Comparison of ENCODE assay signal across 13 cellular contexts in genomic region chr1:228392111-228392936, GRCh38. TPM values are rescaled to one million over a fixed set of nuclear protein-coding genes. Genes with fewer than 3 reads are reported as not detected.
DNase-seq lines count a peak whose midpoint lies in the region; ATAC-seq, FAIRE-seq and TF ChIP-seq lines count a peak whose summit lies in the region.
"Had no signal": no experiment of that assay in that cellular context is flagged by ENCODE, and none has a peak within 500 bp of the region (broad histone marks: within the 10 kb centered on the region; RNA-seq: fewer than 3 reads in every experiment).

No MANE protein-coding gene starts in this region.

- H3K79me2 ChIP-seq in GM23248 (ENCODE audit: insufficient read depth) (no peaks in the 10 kb centered on the region), HepG2 (ENCODE audit: insufficient read depth, low read length) (no peaks in the 10 kb centered on the region)

- ATAC-seq in HepG2: no peak; the same call in 2 of the 3 replicates
- ATAC-seq in HG03039 (IDR thresholded peaks at IDR 0.05; ENCODE audit: unreplicated experiment): no peak

- no peak overlapping the region for H3K4me3 ChIP-seq in A673 (ENCODE audit: low read depth, low read length, poor library complexity, severe bottlenecking)
- H3K4me3 ChIP-seq in GM23248: no peak overlapping the region
- H3K4me3 ChIP-seq in HepG2 (replicated peaks in 1 of 3; ENCODE audit: insufficient read depth in 1 of 3, low read depth in 2 of 3, low read length in 3 of 3): no peak overlapping the region
- H3K4me3 ChIP-seq: BLaER1, heart right ventricle had no signal

- no peak for TF ChIP-seq POLR2A in HepG2 (IDR thresholded peaks at IDR 0.05; ENCODE audit: insufficient read depth in 1 of 2, low read depth in 2 of 2, low read length in 2 of 2)

- H3K36me3 ChIP-seq in A673 (ENCODE audit: insufficient read depth, low read length, poor library complexity, severe bottlenecking) (peaks cover 30% of the 10 kb centered on the region), GM23248 (ENCODE audit: low read depth) (no peaks in the 10 kb centered on the region; the same call in 1 of the 2 replicates), HepG2 (replicated peaks in 1 of 2; ENCODE audit: control insufficient read depth in 1 of 2, insufficient read depth in 2 of 2, low read length in 2 of 2) (peaks cover 7 to 34% of the 10 kb centered on the region in 2 experiments)

- H3K27me3 ChIP-seq in A673 (replicated peaks; ENCODE audit: insufficient read depth, low read depth, low read length, poor library complexity) (no peaks in the 10 kb centered on the region), GM23248 (replicated peaks; ENCODE audit: insufficient read depth) (no peaks in the 10 kb centered on the region), HepG2 (ENCODE audit: control insufficient read depth in 1 of 2, insufficient read depth in 2 of 2, low read length in 2 of 2) (no peaks in the 10 kb centered on the region)
- H3K27me3 ChIP-seq: BLaER1, heart right ventricle had no signal

- WGBS in GM23248 (ENCODE audit: low coverage in 1 of 2, low lambda C conversion rate in 2 of 2, missing lambda C conversion rate in 2 of 2), 2 experiments: 75 to 76% methylated on average over 12 of the region's 12 CpGs
- WGBS in HepG2 (ENCODE audit: low lambda C conversion rate): 97% methylated on average over 11 of the region's 12 CpGs

- no peak for FAIRE-seq in HepG2 (lab: Jason Lieb, UNC)

- no peak for TF ChIP-seq CTCF in A673 (conservative IDR thresholded peaks at IDR 0.05; ENCODE audit: low read depth, low read length)
- TF ChIP-seq CTCF in RWPE1 (conservative IDR thresholded peaks at IDR 0.05; ENCODE audit: low read depth): no peak
- no peak for TF ChIP-seq CTCF in HepG2 (CRISPR knock-in tag; IDR thresholded peaks at IDR 0.05)

- H3K9me2 ChIP-seq in GM23248 (ENCODE audit: insufficient read depth): no peaks in the 10 kb centered on the region

- POLR2A ChIA-PET in A673 (lab: Charles Lee; ENCODE audit: low non-redundant PET) (no interaction called here), RWPE1 (lab: Yijun Ruan, JAX; ENCODE audit: low non-redundant PET) (no interaction called here), HepG2 (lab: Yijun Ruan, JAX) (interaction anchor here (1.1 to 1.6 kb wide), 3 partner anchors 10 to 14 kb away, joined by 3 to 6 read pairs (median 3); partner anchors contain the start of gene TRIM11)

- TF ChIP-seq EP300 in HepG2 (IDR thresholded peaks at IDR 0.05; ENCODE audit: low read depth in 2 of 2, low read length in 2 of 2) (no peak), HepG2 (CRISPR knock-in tag; IDR thresholded peaks at IDR 0.05; ENCODE audit: borderline replicate concordance) (no peak)

- H3K9ac ChIP-seq in GM23248 (no peak overlapping the region), HepG2 (ENCODE audit: insufficient read depth, low read depth, low read length) (no peak overlapping the region)
- H3K9ac ChIP-seq: BLaER1 had no signal

- CTCF ChIA-PET in A673 (lab: Charles Lee) (no interaction called here), RWPE1 (lab: Yijun Ruan, JAX) (interaction anchor here (1.0 to 1.6 kb wide), 2 partner anchors 12 to 13 kb away, joined by 3 to 6 read pairs; no protein-coding TSS in a partner anchor), HepG2 (lab: Yijun Ruan, JAX; ENCODE audit: low intra/inter-chr PET ratio, low total read pairs) (no interaction called here)

- H3K4me1 ChIP-seq in A673 (ENCODE audit: insufficient read depth, low read length, poor library complexity, severe bottlenecking): peaks cover 33% of the 10 kb centered on the region
- H3K4me1 ChIP-seq in GM23248 (ENCODE audit: insufficient read depth): peaks cover 14% of the 10 kb centered on the region
- peaks cover 9% of the 10 kb centered on the region for H3K4me1 ChIP-seq in HepG2 (ENCODE audit: insufficient read depth, low read length)
- H3K4me1 ChIP-seq: BLaER1 had no signal

- H4K20me1 ChIP-seq in GM23248 (ENCODE audit: insufficient read depth) (no peaks in the 10 kb centered on the region), HepG2 (ENCODE audit: insufficient read depth, low read length) (no peaks in the 10 kb centered on the region)

- H2AFZ ChIP-seq in GM23248 (no peak overlapping the region), HepG2 (ENCODE audit: low read length) (no peak overlapping the region)

- H3K4me2 ChIP-seq in GM23248 (ENCODE audit: unreplicated experiment) (no peak overlapping the region), HepG2 (ENCODE audit: low read depth, low read length) (no peak overlapping the region)
- H3K4me2 ChIP-seq: BLaER1 had no signal

- no peak for TF ChIP-seq RAD21 in HepG2 (CRISPR knock-in tag; IDR thresholded peaks at IDR 0.05)

- 0 out of 2 replicates have a peak, but pooled peaks cover 3% of the 10 kb centered on the region for H3F3A ChIP-seq in GM23248 (ENCODE audit: insufficient read depth)

- BruUV-seq in A673 (replicated peaks; lab: Mats Ljungman, UMichigan) (no TSS peak), HepG2 (replicated peaks; lab: Mats Ljungman, UMichigan) (no TSS peak)

- in situ Hi-C loops in GM23248 (cut with MboI): no loop called here
- in situ Hi-C loops in HepG2 (cut with HindIII; ENCODE audit: extremely low pct_ligation_motif_present, low pct_unique_long_range_greater_than_20kb): no loop called here

- H3K9me3 ChIP-seq in A673 (ENCODE audit: low read depth, low read length, poor library complexity, severe bottlenecking) (no peaks in the 10 kb centered on the region), GM23248 (ENCODE audit: low read depth) (no peaks in the 10 kb centered on the region), HepG2 (ENCODE audit: low read length) (no peaks in the 10 kb centered on the region)
- H3K9me3 ChIP-seq: BLaER1, heart right ventricle had no signal

- intact Hi-C loops in A673 (cut with micrococcal nuclease; ENCODE audit: unreplicated experiment) (no loop called here), HepG2 (cut with micrococcal nuclease; ENCODE audit: unreplicated experiment) (no loop called here)

- peak overlapping the region; percentile 84 for H3K27ac ChIP-seq in A673 (ENCODE audit: low read depth, low read length, poor library complexity, severe bottlenecking)
- H3K27ac ChIP-seq in GM23248: no peak overlapping the region
- peak overlapping the region; percentile 54 for H3K27ac ChIP-seq in RWPE1
- no peak overlapping the region for H3K27ac ChIP-seq in HepG2 (ENCODE audit: extremely low read length, insufficient read depth, low read length)
- H3K27ac ChIP-seq: BLaER1 had no signal

- peak; percentile 95 for DNase-seq in A673 (ENCODE audit: low spot score)
- DNase-seq in GM23248: peak; percentile 30
- DNase-seq in RWPE1 (ENCODE audit: low spot score): no peak
- DNase-seq in HepG2 (ENCODE audit: low spot score): no peak
- no peak for DNase-seq in GOT3 (lab: John Stamatoyannopoulos, UW)
- no peak for DNase-seq in HuH-7.5 (ENCODE audit: low spot score)
- no peak for DNase-seq in HPDE6-E6E7 (ENCODE audit: extremely low spot score)
- DNase-seq: activated CD4-positive, CD25-positive, alpha-beta regulatory T cell treated with anti-CD3 and anti-CD28 coated beads, Interleukin-2, amount 50 U/mL, for 72 hours; DMS79; erythroblast had no signal

RNA-seq across cellular contexts. Expression of gene TRIM11, which starts 14.3 kb away (rescaled TPM):
- total RNA-seq in A673 (2021) (41.8 and 46.6 TPM in 2 replicates), HepG2 (2016; rRNA removed; fragmentation: Illumina TruSeq; extraction: Trizol) (9.7 and 16.1 TPM in 2 replicates)
- 21.3 and 24.7 TPM in 2 replicates for total RNA-seq in GM23248 (2014; rRNA removed; shearing (Covaris generic))
- polyA plus RNA-seq in GM23248 (2016; fragmentation: Nextera tagmentation; extraction: Ambion mirVana) (8.6 and 9.8 TPM in 2 replicates), HepG2 (2011; rRNA removed) (6.3 and 8.8 TPM in 2 replicates)
- 8.8 and 9.6 TPM in 2 replicates for total RNA-seq in HepG2 (2016; cell fraction: cytosol; rRNA removed; fragmentation: Illumina TruSeq; extraction: Trizol; ENCODE audit: low read depth)
- 10.0 and 15.4 TPM in 2 replicates for total RNA-seq in HepG2 (2016; cell fraction: insoluble cytoplasmic fraction; rRNA removed; fragmentation: Illumina TruSeq; extraction: Trizol)
- total RNA-seq in HepG2 (2016; cell fraction: membrane; rRNA removed; fragmentation: Illumina TruSeq; extraction: Trizol): 12.1 and 13.4 TPM in 2 replicates
- total RNA-seq in HepG2 (2016; cell fraction: nucleus; rRNA removed; fragmentation: Illumina TruSeq; extraction: Trizol): 16.6 and 19.2 TPM in 2 replicates
- 4.7 and 6.1 TPM in 2 replicates for polyA plus RNA-seq in HepG2 (2011; cell fraction: cytosol; rRNA removed)
- 33.2 and 33.5 TPM in 2 replicates for polyA plus RNA-seq in HepG2 (2011; cell fraction: nucleus; rRNA removed)
- 7.8 and 13.4 TPM in 2 replicates for polyA plus RNA-seq in HepG2 (2012)
- 1.3 and 1.5 TPM in 2 replicates for polyA plus RNA-seq in HepG2 (2016; cell fraction: cytosol; fragmentation: Illumina TruSeq; extraction: Trizol; ENCODE audit: low read depth)
- 9.6 and 11.4 TPM in 2 replicates for polyA plus RNA-seq in HepG2 (2016; cell fraction: insoluble cytoplasmic fraction; fragmentation: Illumina TruSeq; extraction: Trizol; ENCODE audit: low read depth)
- 2.2 and 2.7 TPM in 2 replicates for polyA plus RNA-seq in HepG2 (2016; cell fraction: membrane; fragmentation: Illumina TruSeq; extraction: Trizol; ENCODE audit: low read depth)
- polyA plus RNA-seq in HepG2 (2016; cell fraction: nucleus; fragmentation: Illumina TruSeq; extraction: Trizol; ENCODE audit: insufficient read depth, low read depth): 33.8 and 38.7 TPM in 2 replicates
- polyA minus RNA-seq in HepG2 (2011; rRNA and poly(A)+ RNA removed; ENCODE audit: low replicate concordance): 19.6 and 39.2 TPM in 2 replicates
- polyA minus RNA-seq in HepG2 (2011; cell fraction: cytosol; rRNA and poly(A)+ RNA removed): 6.6 and 7.0 TPM in 2 replicates
- 17.0 and 20.8 TPM in 2 replicates for polyA minus RNA-seq in HepG2 (2011; cell fraction: nucleus; rRNA and poly(A)+ RNA removed)

RNA-seq across cellular contexts. Expression of gene TRIM17, which starts 24.3 kb away (rescaled TPM):
- total RNA-seq in A673 (2021): 0.54 and 0.72 TPM in 2 replicates
- total RNA-seq in GM23248 (2014; rRNA removed; shearing (Covaris generic)): not detected in 2 replicates
- 0.26 and 0.43 TPM in 2 replicates for polyA plus RNA-seq in GM23248 (2016; fragmentation: Nextera tagmentation; extraction: Ambion mirVana)
- total RNA-seq in HepG2 (2016; rRNA removed; fragmentation: Illumina TruSeq; extraction: Trizol): 0.64 TPM in 1 of 2 replicates, not detected in the other
- total RNA-seq in HepG2 (2016; cell fraction: cytosol; rRNA removed; fragmentation: Illumina TruSeq; extraction: Trizol; ENCODE audit: low read depth): not detected in 2 replicates
- total RNA-seq in HepG2 (2016; cell fraction: insoluble cytoplasmic fraction; rRNA removed; fragmentation: Illumina TruSeq; extraction: Trizol): 0.10 and 0.45 TPM in 2 replicates
- total RNA-seq in HepG2 (2016; cell fraction: membrane; rRNA removed; fragmentation: Illumina TruSeq; extraction: Trizol): not detected in 2 replicates
- 0.72 and 0.81 TPM in 2 replicates for total RNA-seq in HepG2 (2016; cell fraction: nucleus; rRNA removed; fragmentation: Illumina TruSeq; extraction: Trizol)
- 0.22 and 0.32 TPM in 2 replicates for polyA plus RNA-seq in HepG2 (2011; rRNA removed)
- polyA plus RNA-seq in HepG2 (2011; cell fraction: cytosol; rRNA removed): 0.10 and 0.11 TPM in 2 replicates
- 1.6 and 1.9 TPM in 2 replicates for polyA plus RNA-seq in HepG2 (2011; cell fraction: nucleus; rRNA removed)
- polyA plus RNA-seq in HepG2 (2012): 0.24 and 0.27 TPM in 2 replicates
- not detected in 2 replicates for polyA plus RNA-seq in HepG2 (2016; cell fraction: cytosol; fragmentation: Illumina TruSeq; extraction: Trizol; ENCODE audit: low read depth)
- polyA plus RNA-seq in HepG2 (2016; cell fraction: insoluble cytoplasmic fraction; fragmentation: Illumina TruSeq; extraction: Trizol; ENCODE audit: low read depth): 0.14 and 0.22 TPM in 2 replicates
- not detected in 2 replicates for polyA plus RNA-seq in HepG2 (2016; cell fraction: membrane; fragmentation: Illumina TruSeq; extraction: Trizol; ENCODE audit: low read depth)
- 1.2 and 1.4 TPM in 2 replicates for polyA plus RNA-seq in HepG2 (2016; cell fraction: nucleus; fragmentation: Illumina TruSeq; extraction: Trizol; ENCODE audit: insufficient read depth, low read depth)
- 0.58 TPM in 1 of 2 replicates, not detected in the other for polyA minus RNA-seq in HepG2 (2011; rRNA and poly(A)+ RNA removed; ENCODE audit: low replicate concordance)
- polyA minus RNA-seq in HepG2 (2011; cell fraction: cytosol; rRNA and poly(A)+ RNA removed): not detected in 2 replicates
- 0.64 and 0.75 TPM in 2 replicates for polyA minus RNA-seq in HepG2 (2011; cell fraction: nucleus; rRNA and poly(A)+ RNA removed)

Comparison
In these comparisons a context has a peak if more than half of its experiments do, and no peak if none do; other contexts are left out.
1. DNase-seq: peak in A673 (single experiment) and GM23248 (single experiment); none in RWPE1 (single experiment), HepG2 (single experiment), GOT3 (single experiment), HuH-7.5 (single experiment) and HPDE6-E6E7 (single experiment).
2. H3K27ac ChIP-seq: peak in A673 (single experiment) and RWPE1 (single experiment); none in GM23248 (single experiment) and HepG2 (single experiment).